In the genomic region with DNA sequence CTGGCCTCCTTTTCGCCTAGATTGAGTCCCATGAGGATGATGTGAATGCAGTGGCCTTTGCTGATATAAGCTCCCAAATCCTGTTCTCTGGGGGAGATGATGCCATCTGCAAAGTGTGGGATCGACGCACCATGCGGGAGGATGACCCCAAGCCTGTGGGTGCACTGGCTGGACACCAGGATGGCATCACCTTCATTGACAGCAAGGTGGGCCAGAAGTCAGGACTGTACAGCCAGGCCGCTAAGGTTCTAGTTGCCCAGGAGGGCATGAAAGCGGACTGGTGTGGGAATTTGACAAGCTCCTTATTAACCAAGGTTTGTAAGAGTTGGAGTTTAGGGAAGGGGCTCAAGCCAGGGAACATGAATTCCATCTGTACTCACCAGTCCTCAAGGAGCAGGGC, we compare ENCODE assay signal across 1 cellular context.
TF ChIP-seq lines count a peak whose summit lies in the region.

No MANE protein-coding gene starts in this region.

TF ChIP-seq in HepG2, 621 proteins besides CTCF, POLR2A, EP300 and RAD21:
- no peak for TF ChIP-seq ZIK1 (CRISPR knock-in tag; IDR thresholded peaks at IDR 0.05; ENCODE audit: borderline replicate concordance, low read depth)
- TF ChIP-seq, protein P1, sequence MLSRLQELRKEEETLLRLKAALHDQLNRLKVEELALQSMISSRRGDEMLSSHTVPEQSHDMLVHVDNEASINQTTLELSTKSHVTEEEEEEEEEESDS (CRISPR knock-in tag; IDR thresholded peaks at IDR 0.05; ENCODE audit: borderline replicate concordance), result 0 out of 2 replicates have a peak, but pooled peaks have one; percentile 28
